Comparison of ENCODE assay signal across 8 cellular contexts in genomic region chr22:33923033-33923432, GRCh38. TPM values are rescaled to one million over a fixed set of nuclear protein-coding genes. Genes with fewer than 3 reads are reported as not detected.
DNase-seq lines count a peak whose midpoint lies in the region; ATAC-seq and TF ChIP-seq lines count a peak whose summit lies in the region.

No MANE protein-coding gene starts in this region.

- no peak overlapping the region for H3K4me2 ChIP-seq in trophoblast cell (ENCODE audit: low read length)

- no peak overlapping the region for H3K23ac ChIP-seq in trophoblast cell (ENCODE audit: low read length)

- H3K27ac Mint-ChIP-seq in Calu3 (ENCODE audit: unreplicated experiment), result no peak overlapping the region

- no peak overlapping the region for H3K18ac ChIP-seq in trophoblast cell (ENCODE audit: low read length)

- H3K9me3 Mint-ChIP-seq in Calu3 (ENCODE audit: low read depth, unreplicated experiment), result no peaks in the 10 kb centered on the region

- DNase-seq in Calu3, result no peak
- peak in 1 of 2 experiments; percentile 8 for DNase-seq in SJCRH30
- peak; percentile 35 for DNase-seq in fibroblast of the aortic adventitia (ENCODE audit: low read depth)
- peak; percentile 29 to 72 for DNase-seq in trophoblast cell
- no peak for DNase-seq in NCI-H2029 (lab: John Stamatoyannopoulos, UW)
- DNase-seq in LoVo (ENCODE audit: low spot score), result no peak
- DNase-seq in NCI-H2196 (lab: John Stamatoyannopoulos, UW; ENCODE audit: unreplicated experiment), result no peak

- H3K27me3 ChIP-seq in SJCRH30 (no peaks in the 10 kb centered on the region), trophoblast cell (ENCODE audit: insufficient read depth, low read length) (no peaks in the 10 kb centered on the region)

- BruUV-seq in Calu3 (replicated peaks; lab: Mats Ljungman, UMichigan), result no TSS peak

- TF ChIP-seq CTCF in Calu3 (IDR thresholded peaks at IDR 0.05; ENCODE audit: unreplicated experiment) (no peak), fibroblast of the aortic adventitia (IDR thresholded peaks at IDR 0.05; ENCODE audit: insufficient read depth, low read length) (no peak)

- H3K27ac ChIP-seq in SJCRH30 (no peak overlapping the region; the same call in 1 of the 2 replicates), trophoblast cell (ENCODE audit: low read depth, low read length) (no peak overlapping the region)

- no peak overlapping the region for H2BK5ac ChIP-seq in trophoblast cell (ENCODE audit: low read depth, low read length, poor library complexity)

- H3K14ac ChIP-seq in trophoblast cell (ENCODE audit: low read length), result no peak overlapping the region

- H3K79me2 ChIP-seq in trophoblast cell (ENCODE audit: control insufficient read depth, insufficient read depth, low read length, poor library complexity), result peaks cover 4% of the 10 kb centered on the region

- no peak overlapping the region for H2AFZ ChIP-seq in trophoblast cell (ENCODE audit: insufficient read depth, low read length, poor library complexity)

- peaks cover 22% of the 10 kb centered on the region for H3K36me3 Mint-ChIP-seq in Calu3 (ENCODE audit: insufficient read depth, unreplicated experiment)

- H3K4ac ChIP-seq in trophoblast cell (ENCODE audit: low read depth, low read length), result no peak overlapping the region

- ATAC-seq in GM21717 (IDR thresholded peaks at IDR 0.05; ENCODE audit: unreplicated experiment), result no peak

- H3K36me3 ChIP-seq in SJCRH30, result no peaks in the 10 kb centered on the region
- H3K36me3 ChIP-seq in trophoblast cell (ENCODE audit: control insufficient read depth in 1 of 2, insufficient read depth in 2 of 2, low read length in 2 of 2), result no peaks in the 10 kb centered on the region

- H4K91ac ChIP-seq in trophoblast cell (ENCODE audit: low read depth, low read length), result no peak overlapping the region

- H3K9me3 ChIP-seq in SJCRH30 (replicated peaks) (no peaks in the 10 kb centered on the region), trophoblast cell (ENCODE audit: insufficient read depth, low read depth, low read length) (no peaks in the 10 kb centered on the region)

- H3K4me1 ChIP-seq in SJCRH30 (peaks cover 6% of the 10 kb centered on the region; the same call in 1 of the 2 replicates), trophoblast cell (ENCODE audit: control insufficient read depth in 1 of 2, insufficient read depth in 2 of 2, low read length in 2 of 2) (peaks cover 0 to 7% of the 10 kb centered on the region in 2 experiments)

- peak overlapping the region; percentile 74 for H3K4me3 Mint-ChIP-seq in Calu3 (ENCODE audit: low read depth, unreplicated experiment)

- peak overlapping the region; percentile 69 for H3K4me3 ChIP-seq in SJCRH30
- H3K4me3 ChIP-seq in fibroblast of the aortic adventitia (ENCODE audit: low read depth, low read length), result peak overlapping the region; percentile 77
- no peak overlapping the region for H3K4me3 ChIP-seq in trophoblast cell (ENCODE audit: low read depth, low read length)

- H4K8ac ChIP-seq in trophoblast cell (ENCODE audit: low read depth, low read length), result no peak overlapping the region

- no peak overlapping the region for H4K12ac ChIP-seq in trophoblast cell (ENCODE audit: low read depth, low read length)

- H3K9ac ChIP-seq in trophoblast cell (ENCODE audit: low read length), result no peak overlapping the region

- H2AK5ac ChIP-seq in trophoblast cell (ENCODE audit: low read length), result no peak overlapping the region

- no peak overlapping the region for H2BK12ac ChIP-seq in trophoblast cell (ENCODE audit: low read length)

- H3K79me1 ChIP-seq in trophoblast cell (ENCODE audit: low read length), result peaks cover 8% of the 10 kb centered on the region

- CTCF ChIA-PET in Calu3 (lab: Charles Lee), result interaction anchor here (0.9 to 1.9 kb wide), 5 partner anchors 145 to 1308 kb away, joined by 3 to 7 read pairs (median 3); no protein-coding TSS in a partner anchor

- no peak overlapping the region for H2BK120ac ChIP-seq in trophoblast cell (ENCODE audit: insufficient read depth, low read length, poor library complexity)

- intact Hi-C loops in Calu3 (cut with micrococcal nuclease; ENCODE audit: unreplicated experiment), result loop anchor here (1.0 to 5.0 kb wide), 2 partner anchors 188 to 1099 kb away; no protein-coding TSS in a partner anchor

- peaks cover 60% of the 10 kb centered on the region for H3K27me3 Mint-ChIP-seq in Calu3 (ENCODE audit: unreplicated experiment)

- peaks cover 17% of the 10 kb centered on the region for H3K4me1 Mint-ChIP-seq in Calu3 (ENCODE audit: low read depth, unreplicated experiment)

- no CpG with 5 or more reads among the region's 5 CpGs for WGBS in trophoblast cell (ENCODE audit: extremely low coverage, insufficient coverage, insufficient read length)

RNA-seq across cellular contexts. Expression of gene LARGE1, which starts 2.8 kb away (rescaled TPM):
- total RNA-seq in Calu3 (2022), result 11.6 and 15.3 TPM in 2 replicates
- total RNA-seq in SJCRH30 (2014; rRNA removed; shearing (Covaris generic)), result 23.2 and 23.5 TPM in 2 replicates
- 15.0 and 124 TPM in 2 replicates for total RNA-seq in fibroblast of the aortic adventitia (ENCODE audit: low replicate concordance)
- polyA plus RNA-seq in trophoblast cell (2013), result 17.3 and 17.7 TPM in 2 replicates

Comparison
In these comparisons a context has a peak if more than half of its experiments do, and no peak if none do; other contexts are left out.
1. DNase-seq: peak in fibroblast of the aortic adventitia (single experiment) and trophoblast cell (2 of 2); none in Calu3 (single experiment), NCI-H2029 (single experiment), LoVo (single experiment) and NCI-H2196 (single experiment).